ENCODE assay signal across 22 cellular contexts in the genomic region with DNA sequence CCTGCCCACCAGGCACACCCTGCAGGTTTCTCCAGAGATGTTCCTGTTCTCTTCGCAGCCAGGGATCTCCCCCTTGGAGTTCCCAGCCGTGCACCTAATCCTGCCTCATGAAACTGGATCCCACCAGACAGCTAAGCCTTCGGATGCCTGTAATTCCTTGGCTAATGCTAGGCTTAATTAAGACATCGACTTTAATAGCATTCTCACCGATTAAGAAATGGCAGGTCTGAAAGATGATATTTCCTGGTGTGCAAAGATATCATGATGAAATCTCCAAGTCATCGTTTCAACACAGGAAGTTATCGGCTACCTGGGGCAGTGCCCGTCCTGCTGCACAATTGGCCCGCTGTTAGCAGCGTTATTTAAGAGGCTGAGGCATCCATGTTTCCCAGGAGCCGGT. TPM values are rescaled to one million over a fixed set of nuclear protein-coding genes. Genes with fewer than 3 reads are reported as not detected.
A peak's percentile ranks its signal among the peaks of the same experiment; 100 is the strongest.
DNase-seq lines count a peak whose midpoint lies in the region; ATAC-seq and TF ChIP-seq lines count a peak whose summit lies in the region.
"Had no signal": no experiment of that assay in that cellular context is flagged by ENCODE, and none has a peak within 500 bp of the region (broad histone marks: within the 10 kb centered on the region; RNA-seq: fewer than 3 reads in every experiment).

No MANE protein-coding gene starts in this region.

- H3K4me3 Mint-ChIP-seq in immature natural killer cell: no peak overlapping the region
- H3K4me3 Mint-ChIP-seq: activated CD4-positive, alpha-beta T cell treated with anti-CD3 and anti-CD28 coated beads for 36 hours; activated naive CD4-positive, alpha-beta T cell treated with anti-CD3 and anti-CD28 coated beads, Interleukin-2, amount 10 ng/mL, durations not matched to agents 7 days and 5 days; activated T-cell treated with anti-CD3 and anti-CD28 coated beads, Interleukin-2, amount 50 U/mL, for 72 hours; neural crest cell had no signal

- no peak for TF ChIP-seq POLR2A in gastrocnemius medialis (IDR thresholded peaks at IDR 0.05)

- CTCF ChIA-PET in HEK293T (lab: Yijun Ruan, JAX): no interaction called here

- no peak overlapping the region for H3K27ac ChIP-seq in gastrocnemius medialis
- H3K27ac ChIP-seq: ascending aorta; BLaER1 treated with 17β-estradiol and CSF1 and Interleukin-3, amounts not matched to agents 10 nM and 100 nM; left ventricle myocardium inferior; Peyer's patch had no signal

- H3K9me3 ChIP-seq in gastrocnemius medialis: no peaks in the 10 kb centered on the region
- no peaks in the 10 kb centered on the region for H3K9me3 ChIP-seq in HAP-1
- H3K9me3 ChIP-seq: ascending aorta, left ventricle myocardium inferior, Peyer's patch had no signal

- H3K36me3 ChIP-seq in gastrocnemius medialis: no peaks in the 10 kb centered on the region
- H3K36me3 ChIP-seq in HAP-1 (replicated peaks): no peaks in the 10 kb centered on the region
- H3K36me3 ChIP-seq: ascending aorta; BLaER1 treated with 17β-estradiol and CSF1 and Interleukin-3, amounts not matched to agents 10 nM and 100 nM; left ventricle myocardium inferior; Peyer's patch had no signal

- POLR2A ChIA-PET in HEK293T (lab: Yijun Ruan, JAX): no interaction called here

- H3K27me3 ChIP-seq in gastrocnemius medialis (peaks cover 6 to 12% (median 11%) of the 10 kb centered on the region in 3 donors), HAP-1 (ENCODE audit: low read depth) (peaks cover 9% of the 10 kb centered on the region)
- H3K27me3 ChIP-seq: ascending aorta, Peyer's patch had no signal

- H3K4me1 Mint-ChIP-seq in immature natural killer cell: no peaks in the 10 kb centered on the region
- H3K4me1 Mint-ChIP-seq: activated CD4-positive, alpha-beta T cell treated with anti-CD3 and anti-CD28 coated beads for 36 hours; activated naive CD4-positive, alpha-beta T cell treated with anti-CD3 and anti-CD28 coated beads, Interleukin-2, amount 10 ng/mL, durations not matched to agents 7 days and 5 days had no signal

- no peak overlapping the region for H3K27ac Mint-ChIP-seq in activated naive CD4-positive, alpha-beta T cell treated with anti-CD3 and anti-CD28 coated beads, Interleukin-2, amount 50 U/mL, for 72 hours
- no peak overlapping the region for H3K27ac Mint-ChIP-seq in immature natural killer cell
- H3K27ac Mint-ChIP-seq: activated CD4-positive, alpha-beta T cell treated with anti-CD3 and anti-CD28 coated beads for 36 hours; activated naive CD4-positive, alpha-beta T cell treated with anti-CD3 and anti-CD28 coated beads, Interleukin-2, amount 10 ng/mL, durations not matched to agents 7 days and 5 days; activated T-cell treated with anti-CD3 and anti-CD28 coated beads, Interleukin-2, amount 50 U/mL, for 72 hours had no signal

- no peaks in the 10 kb centered on the region for H3K36me3 Mint-ChIP-seq in activated naive CD4-positive, alpha-beta T cell treated with anti-CD3 and anti-CD28 coated beads, Interleukin-2, amount 50 U/mL, for 72 hours
- no peaks in the 10 kb centered on the region for H3K36me3 Mint-ChIP-seq in immature natural killer cell
- H3K36me3 Mint-ChIP-seq: activated naive CD4-positive, alpha-beta T cell treated with anti-CD3 and anti-CD28 coated beads, Interleukin-2, amount 10 ng/mL, durations not matched to agents 7 days and 5 days had no signal

- peaks cover 3 to 6% (median 3%) of the 10 kb centered on the region in 3 donors for H3K27me3 Mint-ChIP-seq in immature natural killer cell (ENCODE audit: low read depth in 3 of 3)

- intact Hi-C loops in gastrocnemius medialis (cut with DNase I; ENCODE audit: low total_unique reads): no loop called here

- H3K9me3 Mint-ChIP-seq in activated naive CD4-positive, alpha-beta T cell treated with anti-CD3 and anti-CD28 coated beads, Interleukin-2, amount 50 U/mL, for 72 hours: no peaks in the 10 kb centered on the region
- no peaks in the 10 kb centered on the region for H3K9me3 Mint-ChIP-seq in immature natural killer cell
- H3K9me3 Mint-ChIP-seq: activated naive CD4-positive, alpha-beta T cell treated with anti-CD3 and anti-CD28 coated beads, Interleukin-2, amount 10 ng/mL, durations not matched to agents 7 days and 5 days; activated T-cell treated with anti-CD3 and anti-CD28 coated beads, Interleukin-2, amount 50 U/mL, for 72 hours; neural crest cell had no signal

- H3K4me3 ChIP-seq in gastrocnemius medialis (no peak overlapping the region), HAP-1 (no peak overlapping the region)
- H3K4me3 ChIP-seq: ascending aorta; BLaER1 treated with 17β-estradiol and CSF1 and Interleukin-3, amounts not matched to agents 10 nM and 100 nM; left ventricle myocardium inferior; Peyer's patch had no signal

- ATAC-seq in gastrocnemius medialis (peak; percentile 53 to 80), HG02588 (IDR thresholded peaks at IDR 0.05; ENCODE audit: unreplicated experiment) (no peak)
- no peak for ATAC-seq in activated naive CD4-positive, alpha-beta T cell treated with anti-CD3 and anti-CD28 coated beads, Interleukin-2, amount 50 U/mL, for 72 hours
- ATAC-seq: activated CD4-positive, alpha-beta T cell treated with anti-CD3 and anti-CD28 coated beads for 36 hours; activated T-cell treated with anti-CD3 and anti-CD28 coated beads, Interleukin-2, amount 50 U/mL, for 72 hours; esophagus mucosa had no signal

- DNase-seq in HEK293T (ENCODE audit: extremely low spot score) (peak; percentile 55), SK-N-DZ (ENCODE audit: low spot score) (peak; percentile 30), fibroblast of the conjunctiva (ENCODE audit: low read depth) (peak; percentile 5), gastrocnemius medialis (no peak), HAP-1 (ENCODE audit: low spot score in 2 of 2) (no peak), immature natural killer cell (no peak)
- DNase-seq in activated naive CD4-positive, alpha-beta T cell treated with anti-CD3 and anti-CD28 coated beads, Interleukin-2, amount 50 U/mL, for 72 hours (ENCODE audit: low spot score in 2 of 2): no peak
- DNase-seq: activated CD4-positive, alpha-beta T cell treated with anti-CD3 and anti-CD28 coated beads for 36 hours; activated naive CD4-positive, alpha-beta T cell treated with anti-CD3 and anti-CD28 coated beads, Interleukin-2, amount 10 ng/mL, durations not matched to agents 7 days and 5 days; activated T-cell treated with anti-CD3 and anti-CD28 coated beads, Interleukin-2, amount 50 U/mL, for 72 hours; cerebellar nuclear complex; effector CD4-positive, alpha-beta T cell; IMR-90; left ventricle myocardium inferior; NCI-H2227 treated with DMSO at 0.1 percent for 48 hours; Peyer's patch; stimulated activated CD4-positive, alpha-beta T cell treated with anti-CD3 and anti-CD28 coated beads, Interleukin-12 subunit alpha, Interleukin-12 subunit beta, amount 100 ng/mL, for 4 hours had no signal

- TF ChIP-seq CTCF in gastrocnemius medialis (IDR thresholded peaks at IDR 0.05 in 4 of 5, conservative IDR thresholded peaks at IDR 0.05 in 1 of 5): no peak

- H3K4me1 ChIP-seq in gastrocnemius medialis (no peaks in the 10 kb centered on the region), HAP-1 (no peaks in the 10 kb centered on the region)
- H3K4me1 ChIP-seq: ascending aorta, left ventricle myocardium inferior, Peyer's patch had no signal

- in situ Hi-C loops in gastrocnemius medialis (cut with MboI; ENCODE audit: low sequenced_read_pairs in 4 of 4): no loop called here
- in situ Hi-C loops in HAP-1 (cut with MboI; ENCODE audit: low sequenced_read_pairs): no loop called here

TF ChIP-seq in HEK293T, 16 proteins besides CTCF, POLR2A, EP300 and RAD21:
- TF ChIP-seq, protein P1, sequence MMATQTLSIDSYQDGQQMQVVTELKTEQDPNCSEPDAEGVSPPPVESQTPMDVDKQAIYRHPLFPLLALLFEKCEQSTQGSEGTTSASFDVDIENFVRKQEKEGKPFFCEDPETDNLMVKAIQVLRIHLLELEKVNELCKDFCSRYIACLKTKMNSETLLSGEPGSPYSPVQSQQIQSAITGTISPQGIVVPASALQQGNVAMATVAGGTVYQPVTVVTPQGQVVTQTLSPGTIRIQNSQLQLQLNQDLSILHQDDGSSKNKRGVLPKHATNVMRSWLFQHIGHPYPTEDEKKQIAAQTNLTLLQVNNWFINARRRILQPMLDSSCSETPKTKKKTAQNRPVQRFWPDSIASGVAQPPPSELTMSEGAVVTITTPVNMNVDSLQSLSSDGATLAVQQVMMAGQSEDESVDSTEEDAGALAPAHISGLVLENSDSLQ (IDR thresholded peaks at IDR 0.05): peak; percentile 78
- TF ChIP-seq LEF1 (IDR thresholded peaks at IDR 0.05; ENCODE audit: borderline replicate concordance) (no peak), FOXK2 (IDR thresholded peaks at IDR 0.05) (no peak), FOXM1 (IDR thresholded peaks at IDR 0.05; ENCODE audit: borderline replicate concordance) (no peak), ARNT (IDR thresholded peaks at IDR 0.05) (no peak), HDGF (IDR thresholded peaks at IDR 0.05; ENCODE audit: borderline replicate concordance) (no peak)

RNA-seq across cellular contexts. Expression of a gene that starts 41.5 kb away (rescaled TPM):
- polyA plus RNA-seq in SK-N-DZ (2014; cell fraction: cytosol; rRNA removed): 242 and 248 TPM in 2 replicates
- polyA plus RNA-seq in SK-N-DZ (2014; cell fraction: nucleus; rRNA removed): 196 and 220 TPM in 2 replicates
- 1 to 10 TPM; 1.3 to 4.6 (median 3.2) TPM for total RNA-seq in gastrocnemius medialis
- under 1 TPM; 0.16 to 0.39 TPM for total RNA-seq in activated naive CD4-positive, alpha-beta T cell treated with anti-CD3 and anti-CD28 coated beads, Interleukin-2, amount 50 U/mL, for 72 hours
- polyA plus RNA-seq in immature natural killer cell: 1 to 10 TPM in 1 of 3 donors, under 1 TPM in 1, not detected in 1; 0.85 to 1.3 TPM

Comparison
In these comparisons a context has a peak if more than half of its experiments do, and no peak if none do; other contexts are left out.
1. DNase-seq: peak in HEK293T (single experiment), SK-N-DZ (single experiment) and fibroblast of the conjunctiva (single experiment); none in gastrocnemius medialis (0 of 2), activated naive CD4-positive, alpha-beta T cell treated with anti-CD3 and anti-CD28 coated beads, Interleukin-2, amount 50 U/mL, for 72 hours (0 of 2), HAP-1 (0 of 2) and immature natural killer cell (0 of 3).
2. ATAC-seq: peak in gastrocnemius medialis (2 of 2); none in activated naive CD4-positive, alpha-beta T cell treated with anti-CD3 and anti-CD28 coated beads, Interleukin-2, amount 50 U/mL, for 72 hours (0 of 2) and HG02588 (single experiment).